Comparison of ENCODE assay signal across 12 cellular contexts in the genomic region with DNA sequence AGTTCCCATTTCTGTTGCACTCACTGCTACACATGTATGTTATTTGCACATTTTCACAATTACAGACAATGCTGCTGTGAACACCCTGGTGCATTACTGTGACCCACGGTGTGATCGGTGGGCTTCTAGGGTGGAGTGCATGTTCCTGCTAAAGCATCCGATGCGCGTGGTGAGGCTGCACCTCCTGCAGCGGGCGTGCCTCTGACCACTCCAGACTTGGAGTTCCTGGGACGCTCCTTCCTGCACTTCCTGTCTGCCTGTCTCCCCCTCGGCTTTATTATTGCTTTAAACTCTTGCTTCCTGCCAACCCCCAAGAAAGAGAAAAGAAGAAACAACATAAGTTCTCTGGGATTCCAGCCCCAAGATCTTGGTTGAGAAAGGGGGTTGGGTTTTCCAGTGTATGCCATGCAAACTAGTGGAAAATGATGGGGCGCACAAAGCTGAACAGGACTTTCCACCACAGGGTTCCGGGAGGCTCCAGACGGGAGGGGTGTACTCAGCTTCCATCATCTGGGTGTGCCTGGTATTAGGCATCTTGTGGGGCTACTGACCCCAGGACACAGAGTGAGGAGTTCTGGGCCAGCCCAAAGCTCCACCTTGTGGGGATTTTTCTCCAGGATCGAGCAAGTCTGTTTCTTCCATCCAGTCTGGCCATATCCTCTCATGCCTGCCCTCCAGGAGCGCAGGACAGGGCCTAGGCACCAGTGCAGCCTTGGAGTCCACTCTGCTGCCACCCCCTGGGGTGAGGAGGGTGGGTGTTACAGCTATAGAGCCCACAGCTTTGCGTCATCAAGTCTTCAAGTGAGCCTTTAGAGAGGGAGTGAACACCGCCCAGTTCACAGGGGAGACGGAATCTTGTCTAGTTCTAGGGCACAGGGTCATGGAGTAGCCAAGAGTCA. TPM values are rescaled to one million over a fixed set of nuclear protein-coding genes. Genes with fewer than 3 reads are reported as not detected.
A peak's percentile ranks its signal among the peaks of the same experiment; 100 is the strongest.
DNase-seq lines count a peak whose midpoint lies in the region; ATAC-seq and TF ChIP-seq lines count a peak whose summit lies in the region.
"Had no signal": no experiment of that assay in that cellular context is flagged by ENCODE, and none has a peak within 500 bp of the region (broad histone marks: within the 10 kb centered on the region; RNA-seq: fewer than 3 reads in every experiment).

No MANE protein-coding gene starts in this region.

- H3K27ac Mint-ChIP-seq in endodermal cell = no peak overlapping the region
- peak overlapping the region; percentile 89 for H3K27ac Mint-ChIP-seq in nephron progenitor cell

- H3K27ac ChIP-seq in DND-41 (ENCODE audit: low read length) = no peak overlapping the region
- H3K27ac ChIP-seq in endodermal cell (ENCODE audit: low read depth, low read length) = peak overlapping the region; percentile 12
- H3K27ac ChIP-seq in dorsolateral prefrontal cortex = peak overlapping the region in 2 of 59 donors; percentile 21 to 27

- H2AFZ ChIP-seq in DND-41 (ENCODE audit: low read depth, low read length) = no peak overlapping the region

- no peak for TF ChIP-seq POLR2A in NB4 (IDR thresholded peaks at IDR 0.05; ENCODE audit: extremely low read depth, insufficient read length)

- intact Hi-C loops in dorsolateral prefrontal cortex (cut with DNase I) = no loop called here

- H3K27me3 Mint-ChIP-seq in endodermal cell (ENCODE audit: insufficient read depth) = no peaks in the 10 kb centered on the region
- no peaks in the 10 kb centered on the region for H3K27me3 Mint-ChIP-seq in nephron progenitor cell (ENCODE audit: low read depth, poor library complexity)
- H3K27me3 Mint-ChIP-seq: effector memory CD8-positive, alpha-beta T cell; IgD-negative memory B cell; T-helper 17 cell had no signal

- H3K9me3 ChIP-seq in DND-41 (ENCODE audit: insufficient read depth, low read length, severe bottlenecking) (no peaks in the 10 kb centered on the region), endodermal cell (ENCODE audit: control insufficient read depth, low read length) (no peaks in the 10 kb centered on the region)

- TF ChIP-seq CTCF in DND-41 (IDR thresholded peaks at IDR 0.05; ENCODE audit: borderline replicate concordance, extremely low read depth, low read length, poor library complexity, severe bottlenecking) (peak; percentile 23), NB4 (IDR thresholded peaks at IDR 0.05; ENCODE audit: low read depth, low read length) (no peak), endodermal cell (conservative IDR thresholded peaks at IDR 0.05) (no peak), nephron progenitor cell (IDR thresholded peaks at IDR 0.05) (no peak), dorsolateral prefrontal cortex (IDR thresholded peaks at IDR 0.05 in 54 of 56, conservative IDR thresholded peaks at IDR 0.05 in 2 of 56; ENCODE audit: low read depth in 1 of 56, partially characterized antibody in 56 of 56) (no peak)

- DNase-seq in DND-41 (no peak), NB4 (ENCODE audit: low read depth) (peak; percentile 26), endodermal cell (peak; percentile 76), nephron progenitor cell (no peak), COLO829 (ENCODE audit: low spot score) (no peak), glomerular visceral epithelial cell (ENCODE audit: extremely low spot score) (no peak), dorsolateral prefrontal cortex (no peak), SHP77 treated with DMSO at 0.1 percent for 48 hours (lab: John Stamatoyannopoulos, UW) (no peak)
- DNase-seq: amygdala; effector memory CD8-positive, alpha-beta T cell; T-helper 17 cell had no signal

- H3K9ac ChIP-seq in DND-41 (ENCODE audit: low read depth, low read length) = no peak overlapping the region
- no peak overlapping the region for H3K9ac ChIP-seq in endodermal cell (ENCODE audit: extremely low read depth, low read length, poor library complexity, severe bottlenecking)

- H3K79me2 ChIP-seq in DND-41 (ENCODE audit: insufficient read depth, low read length) = peaks cover 2% of the 10 kb centered on the region; the same call in 1 of the 2 replicates

- H3K36me3 ChIP-seq in DND-41 (ENCODE audit: insufficient read depth, low read length) = peaks cover 68% of the 10 kb centered on the region
- H3K36me3 ChIP-seq in endodermal cell (ENCODE audit: control insufficient read depth, insufficient read depth, low read length) = peaks cover 39% of the 10 kb centered on the region

- H4K20me1 ChIP-seq in DND-41 (ENCODE audit: insufficient read depth, low read length) = peaks cover 18% of the 10 kb centered on the region; the same call in 1 of the 2 replicates

- no peaks in the 10 kb centered on the region for H3K27me3 ChIP-seq in DND-41 (ENCODE audit: insufficient read depth, low read length, poor library complexity)
- no peaks in the 10 kb centered on the region for H3K27me3 ChIP-seq in endodermal cell (ENCODE audit: control insufficient read depth, insufficient read depth, low read length, poor library complexity, severe bottlenecking)
- H3K27me3 ChIP-seq in dorsolateral prefrontal cortex = no peaks in the 10 kb centered on the region

- H3K4me2 ChIP-seq in DND-41 (ENCODE audit: insufficient read depth, low read length) = no peak overlapping the region

- H3K4me1 Mint-ChIP-seq in endodermal cell (no peaks in the 10 kb centered on the region), nephron progenitor cell (peaks cover 24% of the 10 kb centered on the region)

- 92 to 97% methylated on average over 9 to 17 of the region's 17 CpGs for WGBS in endodermal cell (ENCODE audit: insufficient coverage in 1 of 2, insufficient read length in 1 of 2), 2 experiments

- H3K9me3 Mint-ChIP-seq in endodermal cell (no peaks in the 10 kb centered on the region), nephron progenitor cell (no peaks in the 10 kb centered on the region)
- H3K9me3 Mint-ChIP-seq: effector memory CD8-positive, alpha-beta T cell had no signal

- H3K4me1 ChIP-seq in DND-41 (ENCODE audit: insufficient read depth, low read length) (no peaks in the 10 kb centered on the region), endodermal cell (ENCODE audit: control insufficient read depth, insufficient read depth, low read length) (no peaks in the 10 kb centered on the region)

- ATAC-seq in DND-41 (ENCODE audit: insufficient read depth, low read depth) = peak; percentile 5; the same call in 1 of the 3 replicates
- ATAC-seq: effector memory CD8-positive, alpha-beta T cell; T-helper 17 cell had no signal

- no peak overlapping the region for H3K4me3 ChIP-seq in DND-41 (ENCODE audit: low read depth in 1 of 2, low read length in 2 of 2)
- H3K4me3 ChIP-seq in NB4 (ENCODE audit: low read depth, low read length) = no peak overlapping the region
- H3K4me3 ChIP-seq in endodermal cell (ENCODE audit: low read length) = no peak overlapping the region
- no peak overlapping the region for H3K4me3 ChIP-seq in dorsolateral prefrontal cortex

- H3K4me3 Mint-ChIP-seq in endodermal cell (no peak overlapping the region), nephron progenitor cell (no peak overlapping the region)
- H3K4me3 Mint-ChIP-seq: effector memory CD8-positive, alpha-beta T cell; IgD-negative memory B cell; T-helper 17 cell had no signal

- H3K36me3 Mint-ChIP-seq in endodermal cell (ENCODE audit: low read depth) = peaks cover 32% of the 10 kb centered on the region
- H3K36me3 Mint-ChIP-seq in nephron progenitor cell (ENCODE audit: low read depth) = peaks cover 36% of the 10 kb centered on the region

RNA-seq across cellular contexts. Expression of a gene that starts 11.2 kb away (rescaled TPM):
- total RNA-seq in endodermal cell = 1,000 to 10,000 TPM; 1,362 to 1,580 TPM
- polyA plus RNA-seq in endodermal cell (2013, experiment 1 of 2) = 2,723 TPM
- polyA plus RNA-seq in endodermal cell (2013, experiment 2 of 2) = 2,594 TPM
- 100 to 1,000 TPM; 444 to 772 (median 559) TPM for total RNA-seq in dorsolateral prefrontal cortex

RNA-seq across cellular contexts. Expression of a gene that starts 33.7 kb away (rescaled TPM):
- total RNA-seq in endodermal cell (10 to 100 TPM in 1 of 2 donors, 1 to 10 TPM in 1; 7.8 to 15.0 TPM), dorsolateral prefrontal cortex (10 to 100 TPM; 12.6 to 41.8 (median 29.3) TPM)
- 12.4 TPM for polyA plus RNA-seq in endodermal cell (2013, experiment 1 of 2)
- 10.1 TPM for polyA plus RNA-seq in endodermal cell (2013, experiment 2 of 2)

Comparison
In these comparisons a context has a peak if more than half of its experiments do, and no peak if none do; other contexts are left out.
1. DNase-seq: peak in NB4 (single experiment) and endodermal cell (single experiment); none in DND-41 (single experiment), nephron progenitor cell (single experiment), COLO829 (single experiment), glomerular visceral epithelial cell (single experiment), dorsolateral prefrontal cortex (0 of 10) and SHP77 treated with DMSO at 0.1 percent for 48 hours (single experiment).